ENCODE assay signal across 1 cellular context in the genomic region with DNA sequence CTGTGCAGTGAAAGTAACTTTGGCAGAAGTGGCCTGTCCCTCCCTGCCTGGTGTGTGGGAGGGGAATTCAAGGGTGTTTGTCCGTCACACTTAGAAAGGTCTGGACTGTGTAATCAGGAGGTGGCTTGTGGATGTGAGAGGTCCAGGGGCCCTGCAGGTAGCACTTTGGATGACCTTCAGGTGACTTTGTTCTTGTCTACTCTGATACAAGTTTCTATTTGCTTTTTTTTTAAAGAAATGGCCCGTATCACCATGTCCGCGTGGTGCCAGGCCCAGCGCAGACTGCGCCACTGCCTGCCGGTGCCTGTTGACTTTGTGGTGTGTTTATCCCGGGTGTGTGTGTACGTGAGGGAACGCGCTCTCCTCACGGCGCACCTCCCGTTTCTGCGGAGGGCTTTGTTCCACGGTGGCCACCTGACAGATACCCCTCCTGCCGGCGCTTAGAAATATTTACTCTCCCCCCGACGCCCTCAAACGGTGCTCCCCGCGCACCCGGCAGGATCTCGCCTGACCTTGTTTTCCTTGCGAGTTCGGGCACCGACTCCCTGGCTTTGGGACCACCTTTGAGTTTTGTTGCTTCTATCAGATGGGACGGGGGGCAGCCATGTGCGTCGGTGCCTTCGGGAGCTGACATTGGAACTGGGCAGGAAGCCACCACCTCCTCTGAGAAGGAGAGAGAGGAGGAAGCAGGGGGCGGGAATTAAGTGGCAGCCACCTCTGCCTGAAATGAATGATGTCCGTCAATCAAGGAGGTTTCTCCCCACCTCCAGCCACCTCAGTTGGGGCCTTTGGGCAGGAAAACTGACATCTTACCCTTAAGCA.
TF ChIP-seq lines count a peak whose summit lies in the region.

No MANE protein-coding gene starts in this region.

TF ChIP-seq in SK-N-SH, 30 proteins besides CTCF, POLR2A, EP300 and RAD21:
- no peak for TF ChIP-seq MEF2A (IDR thresholded peaks at IDR 0.05; ENCODE audit: borderline replicate concordance, low read depth)
- no peak for TF ChIP-seq TEAD4 (IDR thresholded peaks at IDR 0.05; ENCODE audit: borderline replicate concordance, insufficient read depth)
- TF ChIP-seq GABPA (IDR thresholded peaks at IDR 0.05; ENCODE audit: low read depth): no peak
- no peak for TF ChIP-seq ELF1 (IDR thresholded peaks at IDR 0.05)
- no peak for TF ChIP-seq RFX5 (IDR thresholded peaks at IDR 0.05; ENCODE audit: low read length)
- TF ChIP-seq, protein P1, sequence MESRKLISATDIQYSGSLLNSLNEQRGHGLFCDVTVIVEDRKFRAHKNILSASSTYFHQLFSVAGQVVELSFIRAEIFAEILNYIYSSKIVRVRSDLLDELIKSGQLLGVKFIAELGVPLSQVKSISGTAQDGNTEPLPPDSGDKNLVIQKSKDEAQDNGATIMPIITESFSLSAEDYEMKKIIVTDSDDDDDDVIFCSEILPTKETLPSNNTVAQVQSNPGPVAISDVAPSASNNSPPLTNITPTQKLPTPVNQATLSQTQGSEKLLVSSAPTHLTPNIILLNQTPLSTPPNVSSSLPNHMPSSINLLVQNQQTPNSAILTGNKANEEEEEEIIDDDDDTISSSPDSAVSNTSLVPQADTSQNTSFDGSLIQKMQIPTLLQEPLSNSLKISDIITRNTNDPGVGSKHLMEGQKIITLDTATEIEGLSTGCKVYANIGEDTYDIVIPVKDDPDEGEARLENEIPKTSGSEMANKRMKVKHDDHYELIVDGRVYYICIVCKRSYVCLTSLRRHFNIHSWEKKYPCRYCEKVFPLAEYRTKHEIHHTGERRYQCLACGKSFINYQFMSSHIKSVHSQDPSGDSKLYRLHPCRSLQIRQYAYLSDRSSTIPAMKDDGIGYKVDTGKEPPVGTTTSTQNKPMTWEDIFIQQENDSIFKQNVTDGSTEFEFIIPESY (IDR thresholded peaks at IDR 0.05; ENCODE audit: borderline replicate concordance, low read depth): no peak
- no peak for TF ChIP-seq FOXM1 (IDR thresholded peaks at IDR 0.05; ENCODE audit: low read depth)
- no peak for TF ChIP-seq FOSL2 (IDR thresholded peaks at IDR 0.05; ENCODE audit: borderline replicate concordance, low read depth)
- TF ChIP-seq, protein P2, sequence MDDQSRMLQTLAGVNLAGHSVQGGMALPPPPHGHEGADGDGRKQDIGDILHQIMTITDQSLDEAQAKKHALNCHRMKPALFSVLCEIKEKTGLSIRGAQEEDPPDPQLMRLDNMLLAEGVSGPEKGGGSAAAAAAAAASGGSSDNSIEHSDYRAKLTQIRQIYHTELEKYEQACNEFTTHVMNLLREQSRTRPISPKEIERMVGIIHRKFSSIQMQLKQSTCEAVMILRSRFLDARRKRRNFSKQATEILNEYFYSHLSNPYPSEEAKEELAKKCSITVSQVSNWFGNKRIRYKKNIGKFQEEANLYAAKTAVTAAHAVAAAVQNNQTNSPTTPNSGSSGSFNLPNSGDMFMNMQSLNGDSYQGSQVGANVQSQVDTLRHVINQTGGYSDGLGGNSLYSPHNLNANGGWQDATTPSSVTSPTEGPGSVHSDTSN (IDR thresholded peaks at IDR 0.05): no peak
- TF ChIP-seq SIN3A (IDR thresholded peaks at IDR 0.05; ENCODE audit: borderline replicate concordance, low read depth, low read length): no peak
- TF ChIP-seq, protein P3, sequence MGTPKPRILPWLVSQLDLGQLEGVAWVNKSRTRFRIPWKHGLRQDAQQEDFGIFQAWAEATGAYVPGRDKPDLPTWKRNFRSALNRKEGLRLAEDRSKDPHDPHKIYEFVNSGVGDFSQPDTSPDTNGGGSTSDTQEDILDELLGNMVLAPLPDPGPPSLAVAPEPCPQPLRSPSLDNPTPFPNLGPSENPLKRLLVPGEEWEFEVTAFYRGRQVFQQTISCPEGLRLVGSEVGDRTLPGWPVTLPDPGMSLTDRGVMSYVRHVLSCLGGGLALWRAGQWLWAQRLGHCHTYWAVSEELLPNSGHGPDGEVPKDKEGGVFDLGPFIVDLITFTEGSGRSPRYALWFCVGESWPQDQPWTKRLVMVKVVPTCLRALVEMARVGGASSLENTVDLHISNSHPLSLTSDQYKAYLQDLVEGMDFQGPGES (IDR thresholded peaks at IDR 0.05; ENCODE audit: low read depth, low read length): no peak
- no peak for TF ChIP-seq EZH2phosphoT487 (IDR thresholded peaks at IDR 0.05; ENCODE audit: borderline replicate concordance, low read depth)
- TF ChIP-seq, protein P4, sequence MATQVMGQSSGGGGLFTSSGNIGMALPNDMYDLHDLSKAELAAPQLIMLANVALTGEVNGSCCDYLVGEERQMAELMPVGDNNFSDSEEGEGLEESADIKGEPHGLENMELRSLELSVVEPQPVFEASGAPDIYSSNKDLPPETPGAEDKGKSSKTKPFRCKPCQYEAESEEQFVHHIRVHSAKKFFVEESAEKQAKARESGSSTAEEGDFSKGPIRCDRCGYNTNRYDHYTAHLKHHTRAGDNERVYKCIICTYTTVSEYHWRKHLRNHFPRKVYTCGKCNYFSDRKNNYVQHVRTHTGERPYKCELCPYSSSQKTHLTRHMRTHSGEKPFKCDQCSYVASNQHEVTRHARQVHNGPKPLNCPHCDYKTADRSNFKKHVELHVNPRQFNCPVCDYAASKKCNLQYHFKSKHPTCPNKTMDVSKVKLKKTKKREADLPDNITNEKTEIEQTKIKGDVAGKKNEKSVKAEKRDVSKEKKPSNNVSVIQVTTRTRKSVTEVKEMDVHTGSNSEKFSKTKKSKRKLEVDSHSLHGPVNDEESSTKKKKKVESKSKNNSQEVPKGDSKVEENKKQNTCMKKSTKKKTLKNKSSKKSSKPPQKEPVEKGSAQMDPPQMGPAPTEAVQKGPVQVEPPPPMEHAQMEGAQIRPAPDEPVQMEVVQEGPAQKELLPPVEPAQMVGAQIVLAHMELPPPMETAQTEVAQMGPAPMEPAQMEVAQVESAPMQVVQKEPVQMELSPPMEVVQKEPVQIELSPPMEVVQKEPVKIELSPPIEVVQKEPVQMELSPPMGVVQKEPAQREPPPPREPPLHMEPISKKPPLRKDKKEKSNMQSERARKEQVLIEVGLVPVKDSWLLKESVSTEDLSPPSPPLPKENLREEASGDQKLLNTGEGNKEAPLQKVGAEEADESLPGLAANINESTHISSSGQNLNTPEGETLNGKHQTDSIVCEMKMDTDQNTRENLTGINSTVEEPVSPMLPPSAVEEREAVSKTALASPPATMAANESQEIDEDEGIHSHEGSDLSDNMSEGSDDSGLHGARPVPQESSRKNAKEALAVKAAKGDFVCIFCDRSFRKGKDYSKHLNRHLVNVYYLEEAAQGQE (IDR thresholded peaks at IDR 0.05; ENCODE audit: low read depth, low read length): no peak
